Comparison of ENCODE assay signal across 18 cellular contexts in genomic region chr12:94867066-94867855, GRCh38.
DNase-seq lines count a peak whose midpoint lies in the region; ATAC-seq, FAIRE-seq and TF ChIP-seq lines count a peak whose summit lies in the region.
"Had no signal": no experiment of that assay in that cellular context is flagged by ENCODE, and none has a peak within 500 bp of the region (broad histone marks: within the 10 kb centered on the region; RNA-seq: fewer than 3 reads in every experiment).

No MANE protein-coding gene starts in this region.

- H3K4me2 ChIP-seq in osteoblast (ENCODE audit: insufficient read depth, low read length), result no peak overlapping the region

- no peak for TF ChIP-seq POLR2A in suprapubic skin (IDR thresholded peaks at IDR 0.05)

- in situ Hi-C loops in GM13977 (cut with MboI; ENCODE audit: low pct_unique_long_range_greater_than_20kb, low sequenced_read_pairs, unreplicated experiment), result no loop called here

- no peaks in the 10 kb centered on the region for H3K9me3 ChIP-seq in osteoblast (ENCODE audit: low read depth, low read length)
- H3K9me3 ChIP-seq in suprapubic skin, result no peaks in the 10 kb centered on the region
- no peaks in the 10 kb centered on the region for H3K9me3 ChIP-seq in small intestine (ENCODE audit: control insufficient read depth, low read depth)
- H3K9me3 ChIP-seq: gastrocnemius medialis had no signal

- H4K20me1 ChIP-seq in osteoblast (ENCODE audit: insufficient read depth, low read length), result no peaks in the 10 kb centered on the region

- 86% methylated on average over 5 of the region's 5 CpGs for WGBS in suprapubic skin
- WGBS in small intestine, 3 donors, result 83 to 89% (median 87%) methylated on average over 5 of the region's 5 CpGs

- DNase-seq in GM13977 (ENCODE audit: low spot score), result peak; percentile 54
- peak; percentile 35 for DNase-seq in astrocyte of the hippocampus (ENCODE audit: low read depth, low spot score)
- peak; percentile 85 for DNase-seq in osteoblast (ENCODE audit: insufficient read length, low spot score, missing footprints)
- no peak for DNase-seq in suprapubic skin (ENCODE audit: low spot score in 2 of 2)
- DNase-seq in small intestine, result no peak
- no peak for DNase-seq in NCI-H1694 (lab: John Stamatoyannopoulos, UW)
- DNase-seq: activated effector memory CD4-positive, alpha-beta T cell treated with anti-CD3 and anti-CD28 coated beads, Interleukin-2, amount 50 U/mL, for 16 hours; DMS79 treated with DMSO at 0.1 percent for 48 hours; effector memory CD4-positive, alpha-beta T cell; gastrocnemius medialis; NCI-H2081; NCI-H82; Right ventricle myocardium superior; stimulated activated CD4-positive, alpha-beta T cell treated with anti-CD3 and anti-CD28 coated beads, Interleukin-4, amount 100 ng/mL, for 24 hours; stimulated activated naive CD4-positive, alpha-beta T cell treated with Interleukin-2 at 50 U/mL for 16 hours had no signal

- H3K27me3 ChIP-seq in osteoblast (ENCODE audit: insufficient read depth, low read length) (peaks cover 29% of the 10 kb centered on the region), suprapubic skin (peaks cover 25% of the 10 kb centered on the region), small intestine (ENCODE audit: control insufficient read depth in 2 of 2, insufficient read depth in 2 of 2, low read length in 2 of 2) (peaks cover 2 to 9% of the 10 kb centered on the region in 2 donors)

- H3K4me3 ChIP-seq in osteoblast (ENCODE audit: insufficient read depth, low read length), result no peak overlapping the region
- H3K4me3 ChIP-seq in suprapubic skin, result no peak overlapping the region
- no peak overlapping the region for H3K4me3 ChIP-seq in small intestine (ENCODE audit: low read depth in 1 of 2, low read length in 2 of 2)
- H3K4me3 ChIP-seq: gastrocnemius medialis had no signal

- H3K27ac ChIP-seq in osteoblast (ENCODE audit: low read depth, low read length) (no peak overlapping the region), suprapubic skin (no peak overlapping the region), small intestine (ENCODE audit: low read depth in 1 of 2, low read length in 1 of 2) (no peak overlapping the region)
- H3K27ac ChIP-seq: gastrocnemius medialis had no signal

- TF ChIP-seq CTCF in GM13977 (IDR thresholded peaks at IDR 0.05; ENCODE audit: extremely low read depth, insufficient read depth, missing control alignments), result no peak
- TF ChIP-seq CTCF in osteoblast (IDR thresholded peaks at IDR 0.05; ENCODE audit: extremely low read depth, low read depth, low read length), result no peak
- TF ChIP-seq CTCF in suprapubic skin (IDR thresholded peaks at IDR 0.05), result no peak

- TF ChIP-seq EP300 in suprapubic skin (IDR thresholded peaks at IDR 0.05), result no peak

- peak; percentile 60 for ATAC-seq in HG03342 (IDR thresholded peaks at IDR 0.05; ENCODE audit: unreplicated experiment)
- ATAC-seq in HG02884 (IDR thresholded peaks at IDR 0.05; ENCODE audit: unreplicated experiment), result no peak
- ATAC-seq: gastrocnemius medialis had no signal

- FAIRE-seq in small intestine (lab: Jason Lieb, UNC), result no peak
- FAIRE-seq: keratinocyte had no signal

- no peak overlapping the region for H2AFZ ChIP-seq in osteoblast (ENCODE audit: low read length)

- H3K4me1 ChIP-seq in osteoblast (ENCODE audit: insufficient read depth, low read length) (peaks cover 10% of the 10 kb centered on the region), suprapubic skin (peaks cover 3% of the 10 kb centered on the region), small intestine (ENCODE audit: control insufficient read depth in 2 of 2, insufficient read depth in 1 of 2, low read depth in 1 of 2, low read length in 1 of 2) (no peaks in the 10 kb centered on the region)
- H3K4me1 ChIP-seq: gastrocnemius medialis had no signal

- H3K36me3 ChIP-seq in osteoblast (ENCODE audit: insufficient read depth, low read length), result no peaks in the 10 kb centered on the region
- H3K36me3 ChIP-seq in suprapubic skin, result no peaks in the 10 kb centered on the region
- no peaks in the 10 kb centered on the region for H3K36me3 ChIP-seq in small intestine (ENCODE audit: control insufficient read depth in 2 of 2, insufficient read depth in 2 of 2, low read length in 2 of 2)
- H3K36me3 ChIP-seq: gastrocnemius medialis had no signal

- no peaks in the 10 kb centered on the region for H3K79me2 ChIP-seq in osteoblast (ENCODE audit: insufficient read depth, low read length)

Comparison
In these comparisons a context has a peak if more than half of its experiments do, and no peak if none do; other contexts are left out.
1. DNase-seq: peak in GM13977 (single experiment), astrocyte of the hippocampus (single experiment) and osteoblast (single experiment); none in suprapubic skin (0 of 2), small intestine (single experiment) and NCI-H1694 (single experiment).